ENCODE assay signal across 11 cellular contexts in the genomic region with DNA sequence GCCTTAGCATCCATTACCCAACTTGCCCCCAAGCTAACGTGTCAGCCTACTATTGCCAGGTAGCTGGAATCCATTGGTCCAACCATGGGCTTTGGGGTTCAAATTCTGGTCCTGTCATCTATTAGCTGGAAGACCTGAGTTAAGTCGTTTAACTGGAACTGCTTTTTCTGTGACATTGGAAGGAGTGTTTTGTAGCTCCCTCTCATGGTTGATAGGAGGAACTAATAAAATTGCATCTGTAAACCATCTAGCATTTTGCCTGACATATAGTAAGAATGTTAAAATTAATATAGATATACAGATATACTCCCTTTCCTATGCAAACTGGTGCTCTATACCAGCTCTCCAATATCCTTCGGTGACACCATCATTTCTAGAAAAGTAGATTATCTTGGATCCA. TPM values are rescaled to one million over a fixed set of nuclear protein-coding genes. Genes with fewer than 3 reads are reported as not detected.
A peak's percentile ranks its signal among the peaks of the same experiment; 100 is the strongest.
DNase-seq lines count a peak whose midpoint lies in the region; ATAC-seq and TF ChIP-seq lines count a peak whose summit lies in the region.
"Had no signal": no experiment of that assay in that cellular context is flagged by ENCODE, and none has a peak within 500 bp of the region (broad histone marks: within the 10 kb centered on the region; RNA-seq: fewer than 3 reads in every experiment).

No MANE protein-coding gene starts in this region.

- H2AFZ ChIP-seq in MM.1S (ENCODE audit: low read length) (no peak overlapping the region), mammary epithelial cell (ENCODE audit: low read depth, low read length) (no peak overlapping the region), osteoblast (ENCODE audit: low read length) (no peak overlapping the region)

- H3K9me3 ChIP-seq in MM.1S (replicated peaks; ENCODE audit: insufficient read depth, low read length): no peaks in the 10 kb centered on the region
- no peaks in the 10 kb centered on the region for H3K9me3 ChIP-seq in mammary epithelial cell (replicated peaks; ENCODE audit: insufficient read depth, low read length)
- H3K9me3 ChIP-seq in osteoblast (ENCODE audit: low read depth, low read length): no peaks in the 10 kb centered on the region
- H3K9me3 ChIP-seq: tibial artery had no signal

- CTCF ChIA-PET in mammary epithelial cell (lab: Charles Lee; ENCODE audit: low non-redundant PET): interaction anchor here (0.6 kb wide), 1 partner anchor 290 kb away, joined by 3 read pairs; no protein-coding TSS in a partner anchor

- DNase-seq in NCI-H82 (lab: John Stamatoyannopoulos, UW) (peak; percentile 19), NCI-H82 treated with DMSO at 0.1 percent for 48 hours (lab: John Stamatoyannopoulos, UW; ENCODE audit: unreplicated experiment) (no peak), MM.1S (no peak), mammary epithelial cell (no peak), osteoblast (ENCODE audit: insufficient read length, low spot score, missing footprints) (no peak), Ammon's horn (ENCODE audit: low spot score) (no peak), NCI-H2107 treated with DMSO at 0.1 percent for 48 hours (lab: John Stamatoyannopoulos, UW; ENCODE audit: unreplicated experiment) (no peak)
- DNase-seq: activated naive CD4-positive, alpha-beta T cell treated with anti-CD3 and anti-CD28 coated beads, Interleukin-2, amount 50 U/mL, for 16 hours; tibial artery had no signal

- H3K36me3 ChIP-seq in MM.1S (replicated peaks; ENCODE audit: insufficient read depth, low read length): no peaks in the 10 kb centered on the region
- no peaks in the 10 kb centered on the region for H3K36me3 ChIP-seq in mammary epithelial cell (ENCODE audit: insufficient read depth, low read length)
- H3K36me3 ChIP-seq in osteoblast (ENCODE audit: insufficient read depth, low read length): no peaks in the 10 kb centered on the region
- H3K36me3 ChIP-seq: tibial artery had no signal

- TF ChIP-seq CTCF in MM.1S (IDR thresholded peaks at IDR 0.05; ENCODE audit: low read length) (peak; percentile 33), mammary epithelial cell (conservative IDR thresholded peaks at IDR 0.05 in 1 of 2, IDR thresholded peaks at IDR 0.05 in 1 of 2; ENCODE audit: extremely low read depth in 1 of 2, insufficient read depth in 1 of 2, low read depth in 1 of 2, low read length in 2 of 2) (peak; percentile 27 to 41), osteoblast (IDR thresholded peaks at IDR 0.05; ENCODE audit: extremely low read depth, low read depth, low read length) (peak; percentile 55)

- dilution Hi-C loops in mammary epithelial cell (cut with HindIII; ENCODE audit: low sequenced_read_pairs): loop anchor here (25.0 kb wide), 1 partner anchor 552 kb away; the partner anchor contains the start of genes PKD2L1 and SCD

- H3K4me2 ChIP-seq in MM.1S (ENCODE audit: low read depth, low read length) (no peak overlapping the region), mammary epithelial cell (ENCODE audit: insufficient read depth, low read depth, low read length) (no peak overlapping the region), osteoblast (ENCODE audit: insufficient read depth, low read length) (no peak overlapping the region)

- intact Hi-C loops in mammary epithelial cell (cut with micrococcal nuclease): no loop called here

- no peaks in the 10 kb centered on the region for H3K9me2 ChIP-seq in MM.1S (replicated peaks; ENCODE audit: insufficient read depth, low read length)

- no peaks in the 10 kb centered on the region for H4K20me1 ChIP-seq in MM.1S (ENCODE audit: insufficient read depth, low read length)
- no peaks in the 10 kb centered on the region for H4K20me1 ChIP-seq in mammary epithelial cell (ENCODE audit: insufficient read depth, low read length)
- H4K20me1 ChIP-seq in osteoblast (ENCODE audit: insufficient read depth, low read length): no peaks in the 10 kb centered on the region

- no peaks in the 10 kb centered on the region for H3K4me1 ChIP-seq in MM.1S (ENCODE audit: low read length)
- H3K4me1 ChIP-seq in mammary epithelial cell (ENCODE audit: insufficient read depth, low read length): peaks cover 18% of the 10 kb centered on the region
- peaks cover 22% of the 10 kb centered on the region for H3K4me1 ChIP-seq in osteoblast (ENCODE audit: insufficient read depth, low read length)
- H3K4me1 ChIP-seq: tibial artery had no signal

- no peaks in the 10 kb centered on the region for H3K79me2 ChIP-seq in MM.1S (ENCODE audit: low read length)
- no peaks in the 10 kb centered on the region for H3K79me2 ChIP-seq in mammary epithelial cell (ENCODE audit: insufficient read depth, low read length)
- no peaks in the 10 kb centered on the region for H3K79me2 ChIP-seq in osteoblast (ENCODE audit: insufficient read depth, low read length)

- H3K4me3 ChIP-seq in MM.1S (ENCODE audit: low read length) (no peak overlapping the region), mammary epithelial cell (replicated peaks in 1 of 3; ENCODE audit: insufficient read depth in 1 of 3, low read depth in 2 of 3, low read length in 3 of 3) (no peak overlapping the region), osteoblast (ENCODE audit: insufficient read depth, low read length) (no peak overlapping the region)
- H3K4me3 ChIP-seq: tibial artery had no signal

- no peaks in the 10 kb centered on the region for H3F3A ChIP-seq in MM.1S (ENCODE audit: insufficient read depth, low read length)

- BruUV-seq in mammary epithelial cell (replicated peaks; lab: Mats Ljungman, UMichigan): no TSS peak

- peaks cover 82% of the 10 kb centered on the region for H3K27me3 ChIP-seq in MM.1S (replicated peaks; ENCODE audit: insufficient read depth, low read length)
- H3K27me3 ChIP-seq in mammary epithelial cell (ENCODE audit: insufficient read depth, low read length): no peaks in the 10 kb centered on the region
- H3K27me3 ChIP-seq in osteoblast (ENCODE audit: insufficient read depth, low read length): no peaks in the 10 kb centered on the region

- no peak for ATAC-seq in GM18873 (IDR thresholded peaks at IDR 0.05; ENCODE audit: low FRiP score, unreplicated experiment)
- ATAC-seq: activated CD4-positive, CD25-positive, alpha-beta regulatory T cell treated with anti-CD3 and anti-CD28 coated beads, Interleukin-2, amount 50 U/mL, for 24 hours had no signal

- no peak overlapping the region for H3K9ac ChIP-seq in MM.1S (ENCODE audit: low read length)
- no peak overlapping the region for H3K9ac ChIP-seq in mammary epithelial cell (ENCODE audit: insufficient read depth, low read length)

- WGBS in mammary epithelial cell (ENCODE audit: low coverage, missing lambda C conversion rate): 50% methylated on average over 3 of the region's 3 CpGs

- in situ Hi-C loops in mammary epithelial cell (cut with MboI; ENCODE audit: low sequenced_read_pairs in 2 of 2): loop anchor here (25.0 kb wide), 1 partner anchor 552 kb away; the partner anchor contains the start of genes PKD2L1 (in 2 of the 2) and SCD (in 2 of the 2)

- no peak overlapping the region for H3K27ac ChIP-seq in MM.1S (ENCODE audit: low read length)
- no peak overlapping the region for H3K27ac ChIP-seq in mammary epithelial cell (ENCODE audit: insufficient read depth, low read depth, low read length)
- H3K27ac ChIP-seq in osteoblast (ENCODE audit: low read depth, low read length): no peak overlapping the region
- H3K27ac ChIP-seq: tibial artery had no signal

RNA-seq across cellular contexts. Expression of gene SLF2, which starts 23.8 kb away (rescaled TPM):
- total RNA-seq in mammary epithelial cell: 10 to 100 TPM; 24.5 to 28.3 TPM
- 5.9 TPM for polyA plus RNA-seq in mammary epithelial cell
- 20.3 TPM for polyA minus RNA-seq in mammary epithelial cell
- 39.1 and 43.0 TPM in 2 replicates for total RNA-seq in osteoblast
